In the genomic region with DNA sequence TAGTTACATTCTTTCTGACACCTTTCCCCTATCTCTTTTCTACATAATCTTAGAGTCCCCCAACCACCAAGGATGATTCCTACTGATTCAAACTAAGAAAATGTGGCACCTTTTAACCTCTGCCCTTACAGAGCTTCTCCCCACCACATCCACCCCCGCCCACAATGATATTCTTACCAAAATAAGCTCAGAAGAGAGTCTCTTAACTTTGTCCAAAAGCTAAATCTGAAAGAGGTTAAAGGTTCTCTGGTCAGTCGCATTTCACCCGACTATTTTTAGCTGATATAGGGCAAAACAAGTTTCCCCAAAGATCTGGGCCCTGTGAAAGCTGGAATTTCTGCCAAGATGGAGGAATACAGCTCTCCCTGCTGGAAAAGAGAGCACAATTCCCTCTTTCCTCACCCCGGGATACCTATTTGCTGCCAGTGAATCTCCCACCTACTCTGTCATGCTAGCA, we compare ENCODE assay signal across 11 cellular contexts.
DNase-seq lines count a peak whose midpoint lies in the region; ATAC-seq, FAIRE-seq and TF ChIP-seq lines count a peak whose summit lies in the region.
"Had no signal": no experiment of that assay in that cellular context is flagged by ENCODE, and none has a peak within 500 bp of the region (broad histone marks: within the 10 kb centered on the region; RNA-seq: fewer than 3 reads in every experiment).

No MANE protein-coding gene starts in this region.

- peak overlapping the region; percentile 51 to 57 for H2BK12ac ChIP-seq in mesenchymal stem cell (ENCODE audit: low read length in 2 of 2)

- H3K4me3 ChIP-seq in astrocyte (ENCODE audit: insufficient read depth, low read depth, low read length) (no peak overlapping the region), mesenchymal stem cell (ENCODE audit: insufficient read depth in 1 of 2, low read depth in 1 of 2, low read length in 2 of 2) (no peak overlapping the region), tibial nerve (no peak overlapping the region), mucosa of descending colon (no peak overlapping the region)
- H3K4me3 ChIP-seq: body of pancreas, SK-N-MC had no signal

- no peak for TF ChIP-seq POLR2A in tibial nerve (IDR thresholded peaks at IDR 0.05)

- H3K9ac ChIP-seq in astrocyte (ENCODE audit: low read length) (no peak overlapping the region), mesenchymal stem cell (ENCODE audit: low read length) (peak overlapping the region; percentile 40)

- TF ChIP-seq CTCF in astrocyte (IDR thresholded peaks at IDR 0.05; ENCODE audit: insufficient read depth, low read depth, low read length) (no peak), tibial nerve (IDR thresholded peaks at IDR 0.05) (no peak), mucosa of descending colon (IDR thresholded peaks at IDR 0.05) (no peak)

- TF ChIP-seq EP300 in tibial nerve (IDR thresholded peaks at IDR 0.05), result no peak

- no peaks in the 10 kb centered on the region for H3K79me1 ChIP-seq in mesenchymal stem cell (replicated peaks; ENCODE audit: low read length, poor library complexity, severe bottlenecking)

- peaks cover 0 to 18% of the 10 kb centered on the region in 2 donors for H3K9me3 Mint-ChIP-seq in activated naive CD4-positive, alpha-beta T cell treated with anti-CD3 and anti-CD28 coated beads, Interleukin-2, amount 50 U/mL, for 72 hours
- H3K9me3 Mint-ChIP-seq in activated naive CD4-positive, alpha-beta T cell treated with anti-CD3 and anti-CD28 coated beads, Interleukin-2, amount 10 ng/mL, durations not matched to agents 7 days and 5 days, result no peaks in the 10 kb centered on the region
- no peaks in the 10 kb centered on the region for H3K9me3 Mint-ChIP-seq in astrocyte (ENCODE audit: unreplicated experiment)

- peaks cover 19% of the 10 kb centered on the region for H3K4me1 Mint-ChIP-seq in activated naive CD4-positive, alpha-beta T cell treated with anti-CD3 and anti-CD28 coated beads, Interleukin-2, amount 10 ng/mL, durations not matched to agents 7 days and 5 days
- peaks cover 32% of the 10 kb centered on the region for H3K4me1 Mint-ChIP-seq in astrocyte (ENCODE audit: low read depth, unreplicated experiment)

- H2AK5ac ChIP-seq in mesenchymal stem cell (ENCODE audit: low read length, severe bottlenecking), result no peak overlapping the region

- H3K9me3 ChIP-seq in astrocyte (ENCODE audit: insufficient read depth, low read depth, low read length), result no peaks in the 10 kb centered on the region
- no peaks in the 10 kb centered on the region for H3K9me3 ChIP-seq in mesenchymal stem cell (ENCODE audit: control insufficient read depth, low read length)
- H3K9me3 ChIP-seq in tibial nerve, result no peaks in the 10 kb centered on the region
- H3K9me3 ChIP-seq in mucosa of descending colon, result no peaks in the 10 kb centered on the region
- H3K9me3 ChIP-seq: body of pancreas had no signal

- H2AFZ ChIP-seq in astrocyte (ENCODE audit: low read depth, low read length) (no peak overlapping the region), mesenchymal stem cell (ENCODE audit: low read depth, low read length) (no peak overlapping the region)

- no peak overlapping the region for H2BK5ac ChIP-seq in mesenchymal stem cell (ENCODE audit: low read depth, low read length, poor library complexity, severe bottlenecking)

- peak overlapping the region in 1 of 2 experiments; percentile 70 for H3K18ac ChIP-seq in mesenchymal stem cell (ENCODE audit: low read depth in 1 of 2, low read length in 2 of 2)

- peak overlapping the region; percentile 85 for H4K91ac ChIP-seq in mesenchymal stem cell (ENCODE audit: low read length)

- H3K36me3 ChIP-seq in astrocyte (ENCODE audit: insufficient read depth, low read length) (no peaks in the 10 kb centered on the region), mesenchymal stem cell (ENCODE audit: control insufficient read depth in 1 of 2, insufficient read depth in 2 of 2, low read depth in 1 of 2, low read length in 2 of 2) (peaks cover 0 to 4% of the 10 kb centered on the region in 2 experiments), tibial nerve (no peaks in the 10 kb centered on the region), mucosa of descending colon (ENCODE audit: low read depth) (no peaks in the 10 kb centered on the region)

- H3K4me1 ChIP-seq in astrocyte (ENCODE audit: insufficient read depth, low read length), result peaks cover 36% of the 10 kb centered on the region
- H3K4me1 ChIP-seq in mesenchymal stem cell (ENCODE audit: control insufficient read depth, insufficient read depth, low read depth, low read length), result peaks cover 5% of the 10 kb centered on the region
- peaks cover 7 to 67% (median 30%) of the 10 kb centered on the region in 4 donors for H3K4me1 ChIP-seq in tibial nerve
- no peaks in the 10 kb centered on the region for H3K4me1 ChIP-seq in mucosa of descending colon (ENCODE audit: low read depth)

- H3K27ac Mint-ChIP-seq in activated naive CD4-positive, alpha-beta T cell treated with anti-CD3 and anti-CD28 coated beads, Interleukin-2, amount 50 U/mL, for 72 hours, result peak overlapping the region in 1 of 2 donors; percentile 58
- no peak overlapping the region for H3K27ac Mint-ChIP-seq in activated naive CD4-positive, alpha-beta T cell treated with anti-CD3 and anti-CD28 coated beads, Interleukin-2, amount 10 ng/mL, durations not matched to agents 7 days and 5 days
- no peak overlapping the region for H3K27ac Mint-ChIP-seq in astrocyte (ENCODE audit: unreplicated experiment)

- H3K27me3 ChIP-seq in astrocyte (ENCODE audit: insufficient read depth, low read length), result no peaks in the 10 kb centered on the region
- H3K27me3 ChIP-seq in mesenchymal stem cell (ENCODE audit: control insufficient read depth in 1 of 2, insufficient read depth in 1 of 2, low read length in 2 of 2), result no peaks in the 10 kb centered on the region
- H3K27me3 ChIP-seq in tibial nerve, result no peaks in the 10 kb centered on the region
- H3K27me3 ChIP-seq: body of pancreas had no signal

- H3K14ac ChIP-seq in mesenchymal stem cell (ENCODE audit: low read length in 2 of 2), result no peak overlapping the region

- H3K79me2 ChIP-seq in astrocyte (ENCODE audit: insufficient read depth, low read length), result no peaks in the 10 kb centered on the region

- no peak for DNase-seq in activated naive CD4-positive, alpha-beta T cell treated with anti-CD3 and anti-CD28 coated beads, Interleukin-2, amount 50 U/mL, for 72 hours (ENCODE audit: low spot score in 2 of 2)
- DNase-seq in activated naive CD4-positive, alpha-beta T cell treated with anti-CD3 and anti-CD28 coated beads, Interleukin-2, amount 10 ng/mL, durations not matched to agents 7 days and 5 days, result no peak
- DNase-seq in astrocyte (ENCODE audit: low read depth) (no peak), mesenchymal stem cell (no peak), tibial nerve (ENCODE audit: low spot score in 2 of 2) (no peak), cerebellar cortex (ENCODE audit: low spot score) (no peak), mucosa of descending colon (no peak), SKM-1 (lab: John Stamatoyannopoulos, UW; ENCODE audit: unreplicated experiment) (no peak)
- DNase-seq: NCI-H1048 had no signal

- peaks cover 19% of the 10 kb centered on the region for H3K27me3 Mint-ChIP-seq in activated naive CD4-positive, alpha-beta T cell treated with anti-CD3 and anti-CD28 coated beads, Interleukin-2, amount 10 ng/mL, durations not matched to agents 7 days and 5 days
- H3K27me3 Mint-ChIP-seq in astrocyte (ENCODE audit: low read depth, unreplicated experiment), result peaks cover 3% of the 10 kb centered on the region

- H4K20me1 ChIP-seq in astrocyte (ENCODE audit: insufficient read depth, low read length), result no peaks in the 10 kb centered on the region

- H4K8ac ChIP-seq in mesenchymal stem cell (ENCODE audit: low read length), result peak overlapping the region; percentile 16

- intact Hi-C loops in mucosa of descending colon (cut with DNase I, micrococcal nuclease), result no loop called here

- peak overlapping the region; percentile 66 for H3K4me2 ChIP-seq in astrocyte (ENCODE audit: low read length)
- H3K4me2 ChIP-seq in mesenchymal stem cell (ENCODE audit: low read length, poor library complexity, severe bottlenecking), result no peak overlapping the region

- 69% methylated on average over 4 of the region's 4 CpGs for WGBS in mesenchymal stem cell
- WGBS in tibial nerve, 2 donors, result 29 to 35% methylated on average over 4 of the region's 4 CpGs

- H3K4me3 Mint-ChIP-seq in activated naive CD4-positive, alpha-beta T cell treated with anti-CD3 and anti-CD28 coated beads, Interleukin-2, amount 10 ng/mL, durations not matched to agents 7 days and 5 days, result no peak overlapping the region
- no peak overlapping the region for H3K4me3 Mint-ChIP-seq in astrocyte (ENCODE audit: unreplicated experiment)

- CTCF ChIA-PET in activated naive CD4-positive, alpha-beta T cell treated with anti-CD3 and anti-CD28 coated beads, Interleukin-2, amount 10 ng/mL, durations not matched to agents 7 days and 5 days (lab: Charles Lee), result interaction anchor here (0.9 to 1.1 kb wide), 5 partner anchors 16 to 180 kb away, joined by 3 to 4 read pairs (median 3); no protein-coding TSS in a partner anchor

- FAIRE-seq in astrocyte (lab: Jason Lieb, UNC), result no peak

- H3K27ac ChIP-seq in astrocyte (ENCODE audit: low read depth, low read length), result peak overlapping the region; percentile 69
- no peak overlapping the region for H3K27ac ChIP-seq in mesenchymal stem cell (ENCODE audit: low read length, poor library complexity, severe bottlenecking)
- H3K27ac ChIP-seq in tibial nerve, result peak overlapping the region; percentile 50 to 73 (median 64)
- H3K27ac ChIP-seq: body of pancreas, SK-N-MC had no signal

- ATAC-seq in activated naive CD4-positive, alpha-beta T cell treated with anti-CD3 and anti-CD28 coated beads, Interleukin-2, amount 50 U/mL, for 72 hours, result peak; percentile 79 to 83
- ATAC-seq in mucosa of descending colon, result no peak
- ATAC-seq: body of pancreas had no signal

- no peak overlapping the region for H3K23ac ChIP-seq in mesenchymal stem cell (ENCODE audit: low read length in 2 of 2)

- peak overlapping the region; percentile 85 for H2BK15ac ChIP-seq in mesenchymal stem cell (ENCODE audit: low read depth, poor library complexity, severe bottlenecking)

- peaks cover 0 to 14% of the 10 kb centered on the region in 2 donors for H3K36me3 Mint-ChIP-seq in activated naive CD4-positive, alpha-beta T cell treated with anti-CD3 and anti-CD28 coated beads, Interleukin-2, amount 50 U/mL, for 72 hours
- no peaks in the 10 kb centered on the region for H3K36me3 Mint-ChIP-seq in activated naive CD4-positive, alpha-beta T cell treated with anti-CD3 and anti-CD28 coated beads, Interleukin-2, amount 10 ng/mL, durations not matched to agents 7 days and 5 days
- H3K36me3 Mint-ChIP-seq in astrocyte (ENCODE audit: low read depth, unreplicated experiment), result peaks cover 5% of the 10 kb centered on the region

- peak overlapping the region; percentile 14 to 42 for H3K4ac ChIP-seq in mesenchymal stem cell (ENCODE audit: low read depth in 1 of 2, low read length in 2 of 2)

- H2BK120ac ChIP-seq in mesenchymal stem cell (ENCODE audit: low read depth, low read length), result no peak overlapping the region
